ENCODE assay signal across 8 cellular contexts in the genomic region with DNA sequence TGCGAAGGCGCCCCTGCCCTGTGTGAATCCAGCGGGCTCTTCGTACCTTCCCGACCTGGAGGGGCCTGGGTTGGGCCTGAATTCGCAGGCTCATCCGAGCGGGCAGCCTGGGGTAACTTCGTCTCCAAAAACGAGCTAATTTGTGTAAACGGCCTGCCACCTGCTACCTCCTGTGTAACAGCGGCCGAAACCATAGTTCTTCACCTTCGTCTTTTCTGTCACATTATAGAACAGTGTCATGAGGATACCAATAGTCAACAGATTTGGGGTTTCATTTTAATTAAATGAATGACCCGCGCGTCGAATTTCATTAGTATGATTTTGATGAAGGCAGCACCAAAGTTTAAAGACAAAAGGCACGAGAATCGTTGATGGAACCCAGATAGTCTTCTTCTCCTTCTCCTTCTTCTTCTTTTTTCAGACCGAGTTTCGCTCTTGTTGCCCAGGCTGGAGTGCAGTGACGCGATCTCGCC. TPM values are rescaled to one million over a fixed set of nuclear protein-coding genes. Genes with fewer than 3 reads are reported as not detected.
DNase-seq lines count a peak whose midpoint lies in the region; ATAC-seq and TF ChIP-seq lines count a peak whose summit lies in the region.

No MANE protein-coding gene starts in this region.

- H3K27me3 Mint-ChIP-seq in chondrocyte (ENCODE audit: low read depth) = no peaks in the 10 kb centered on the region
- peaks cover 0 to 27% (median 0%) of the 10 kb centered on the region in 5 donors for H3K27me3 Mint-ChIP-seq in naive thymus-derived CD4-positive, alpha-beta T cell

- peak overlapping the region; percentile 59 for H3K4me3 Mint-ChIP-seq in chondrocyte (ENCODE audit: unreplicated experiment)
- H3K4me3 Mint-ChIP-seq in naive thymus-derived CD4-positive, alpha-beta T cell = peak overlapping the region; percentile 73 to 92 (median 86)

- H3K36me3 Mint-ChIP-seq in chondrocyte (ENCODE audit: low read depth) = no peaks in the 10 kb centered on the region
- peaks cover 0 to 5% (median 0%) of the 10 kb centered on the region in 5 donors for H3K36me3 Mint-ChIP-seq in naive thymus-derived CD4-positive, alpha-beta T cell

- TF ChIP-seq CTCF in chondrocyte (IDR thresholded peaks at IDR 0.05) = peak; percentile 5

- no peak overlapping the region for H3K27ac Mint-ChIP-seq in chondrocyte (ENCODE audit: unreplicated experiment)
- peak overlapping the region; percentile 33 to 92 (median 83) for H3K27ac Mint-ChIP-seq in naive thymus-derived CD4-positive, alpha-beta T cell

- H3K27me3 ChIP-seq in ACC112 (ENCODE audit: insufficient read depth, low read length) = no peaks in the 10 kb centered on the region
- no peaks in the 10 kb centered on the region for H3K27me3 ChIP-seq in HUES6 (ENCODE audit: control insufficient read depth, insufficient read depth, low read length)
- H3K27me3 ChIP-seq in naive thymus-derived CD4-positive, alpha-beta T cell (ENCODE audit: control insufficient read depth in 2 of 2, insufficient read depth in 2 of 2, low read length in 2 of 2) = no peaks in the 10 kb centered on the region

- POLR2A ChIA-PET in naive thymus-derived CD4-positive, alpha-beta T cell (lab: Charles Lee) = interaction anchor here (1.3 to 1.9 kb wide), 5 partner anchors 27 to 182 kb away, joined by 5 to 14 read pairs (median 10); partner anchors contain the start of gene UBB

- CTCF ChIA-PET in naive thymus-derived CD4-positive, alpha-beta T cell (lab: Charles Lee) = interaction anchor here (1.0 to 2.5 kb wide), 3 partner anchors 10 to 168 kb away, joined by 3 to 19 read pairs (median 7); partner anchors contain the start of gene UBB

- H3K79me2 ChIP-seq in ACC112 (ENCODE audit: control insufficient read depth, insufficient read depth, low read length, unreplicated experiment) = peaks cover 29% of the 10 kb centered on the region

- no peak for DNase-seq in chondrocyte (ENCODE audit: low spot score)
- peak in 1 of 9 donors; percentile 1 for DNase-seq in naive thymus-derived CD4-positive, alpha-beta T cell
- no peak for DNase-seq in stimulated activated CD8-positive, alpha-beta memory T cell treated with anti-CD3 and anti-CD28 coated beads, Interleukin-4, amount 100 ng/mL, for 48 hours

- peak overlapping the region; percentile 77 for H3K4me3 ChIP-seq in ACC112 (ENCODE audit: low read depth, low read length)
- peak overlapping the region; percentile 38 for H3K4me3 ChIP-seq in HUES6 (ENCODE audit: low read depth, low read length)
- H3K4me3 ChIP-seq in naive thymus-derived CD4-positive, alpha-beta T cell (ENCODE audit: low read length) = peak overlapping the region; percentile 64

- H3K4me1 Mint-ChIP-seq in chondrocyte (ENCODE audit: low read depth) = peaks cover 14% of the 10 kb centered on the region
- peaks cover 11 to 23% (median 19%) of the 10 kb centered on the region in 7 donors for H3K4me1 Mint-ChIP-seq in naive thymus-derived CD4-positive, alpha-beta T cell

- H3K9me3 ChIP-seq in HUES6 (ENCODE audit: control insufficient read depth, insufficient read depth, low read depth, low read length) = no peaks in the 10 kb centered on the region
- no peaks in the 10 kb centered on the region for H3K9me3 ChIP-seq in naive thymus-derived CD4-positive, alpha-beta T cell (ENCODE audit: control insufficient read depth in 2 of 3, low read length in 3 of 3)

- intact Hi-C loops in naive thymus-derived CD4-positive, alpha-beta T cell (cut with micrococcal nuclease) = loop anchor here in 1 of 2 donors (2.0 kb wide), 4 partner anchors 27 to 1907 kb away; partner anchors contain the start of genes MIEF2, PIGL and UBB

- peak overlapping the region; percentile 12 for H3K9ac ChIP-seq in HUES6 (ENCODE audit: low read length)

- H3K4me1 ChIP-seq in ACC112 (ENCODE audit: control insufficient read depth, insufficient read depth, low read length, unreplicated experiment) (peaks cover 6% of the 10 kb centered on the region), HUES6 (ENCODE audit: control insufficient read depth, insufficient read depth, low read length) (peaks cover 12% of the 10 kb centered on the region)
- H3K4me1 ChIP-seq in naive thymus-derived CD4-positive, alpha-beta T cell (ENCODE audit: control insufficient read depth in 2 of 2, insufficient read depth in 2 of 2, low read length in 2 of 2) = peaks cover 4 to 5% of the 10 kb centered on the region in 2 donors

- H2AFZ ChIP-seq in ACC112 (ENCODE audit: low read length, unreplicated experiment) = peak overlapping the region; percentile 45

- no peaks in the 10 kb centered on the region for H3K9me3 Mint-ChIP-seq in chondrocyte (ENCODE audit: low read depth)
- no peaks in the 10 kb centered on the region for H3K9me3 Mint-ChIP-seq in naive thymus-derived CD4-positive, alpha-beta T cell

- H3K27ac ChIP-seq in ACC112 (ENCODE audit: low read depth, low read length) = no peak overlapping the region
- no peak overlapping the region for H3K27ac ChIP-seq in HUES6 (ENCODE audit: low read depth, low read length)
- H3K27ac ChIP-seq in naive thymus-derived CD4-positive, alpha-beta T cell (ENCODE audit: low read depth, low read length) = peak overlapping the region; percentile 73

- no peaks in the 10 kb centered on the region for H3K36me3 ChIP-seq in ACC112 (ENCODE audit: insufficient read depth, low read length)
- H3K36me3 ChIP-seq in HUES6 (ENCODE audit: control insufficient read depth, insufficient read depth, low read length) = peaks cover 12% of the 10 kb centered on the region
- H3K36me3 ChIP-seq in naive thymus-derived CD4-positive, alpha-beta T cell (ENCODE audit: control insufficient read depth in 2 of 3, insufficient read depth in 3 of 3, low read length in 3 of 3) = peaks cover 0 to 6% (median 0%) of the 10 kb centered on the region in 3 experiments

- no peak for ATAC-seq in naive thymus-derived CD4-positive, alpha-beta T cell
- no peak for ATAC-seq in GM21619 (IDR thresholded peaks at IDR 0.05; ENCODE audit: unreplicated experiment)
- no peak for ATAC-seq in HG02884 (IDR thresholded peaks at IDR 0.05; ENCODE audit: unreplicated experiment)
- ATAC-seq in HG03045 (IDR thresholded peaks at IDR 0.05; ENCODE audit: unreplicated experiment) = no peak

RNA-seq across cellular contexts. Expression of gene CENPV, which starts 0.5 kb away (rescaled TPM):
- 4.3 to 12.3 TPM (median 10.7 TPM) in 3 replicates for total RNA-seq in chondrocyte
- total RNA-seq in naive thymus-derived CD4-positive, alpha-beta T cell = 10 to 100 TPM in 4 of 5 experiments, 1 to 10 TPM in 1; 9.8 to 30.3 (median 21.7) TPM
- polyA plus RNA-seq in naive thymus-derived CD4-positive, alpha-beta T cell = 10 to 100 TPM; 23.1 to 29.2 TPM

RNA-seq across cellular contexts. Expression of gene UBB, which starts 27.2 kb away (rescaled TPM):
- total RNA-seq in chondrocyte = 1,031 to 1,215 TPM (median 1,058 TPM) in 3 replicates
- 1,000 to 10,000 TPM in 1 of 5 experiments, 100 to 1,000 TPM in 4; 537 to 1,283 (median 621) TPM for total RNA-seq in naive thymus-derived CD4-positive, alpha-beta T cell
- polyA plus RNA-seq in naive thymus-derived CD4-positive, alpha-beta T cell = 1,000 to 10,000 TPM; 1,829 to 1,950 TPM
